25 cellular contexts compared by ENCODE assay signal in genomic region chr6:105714846-105715245, GRCh38.
DNase-seq lines count a peak whose midpoint lies in the region; ATAC-seq, FAIRE-seq and TF ChIP-seq lines count a peak whose summit lies in the region.
"Had no signal": no experiment of that assay in that cellular context is flagged by ENCODE, and none has a peak within 500 bp of the region (broad histone marks: within the 10 kb centered on the region; RNA-seq: fewer than 3 reads in every experiment).

No MANE protein-coding gene starts in this region.

- H3K79me2 ChIP-seq in KMS-11 (ENCODE audit: insufficient read depth, low read depth) = no peaks in the 10 kb centered on the region; the same call in 1 of the 2 replicates

- TF ChIP-seq CTCF in KMS-11 (conservative IDR thresholded peaks at IDR 0.05; ENCODE audit: low read depth, low read length) (no peak), bronchial epithelial cell (IDR thresholded peaks at IDR 0.05; ENCODE audit: insufficient read depth, low read length, severe bottlenecking) (no peak), epithelial cell of esophagus (IDR thresholded peaks at IDR 0.05; ENCODE audit: insufficient read depth, low read depth, low read length, missing control alignments) (no peak), foreskin keratinocyte (conservative IDR thresholded peaks at IDR 0.05) (no peak), ascending aorta (IDR thresholded peaks at IDR 0.05) (no peak)

- no peak for FAIRE-seq in bronchial epithelial cell (lab: Jason Lieb, UNC)
- no peak for FAIRE-seq in HTR-8/SVneo (lab: Jason Lieb, UNC)
- FAIRE-seq: A204.1, GM12878, GM12892 had no signal

- H3K4me3 ChIP-seq in KMS-11 (IDR thresholded peaks at IDR 0.05; ENCODE audit: insufficient read depth, low read depth, low read length) (no peak overlapping the region), bronchial epithelial cell (ENCODE audit: low read depth, low read length) (no peak overlapping the region), epithelial cell of esophagus (ENCODE audit: low read length) (no peak overlapping the region), ascending aorta (no peak overlapping the region)
- H3K4me3 ChIP-seq: BLaER1, GM12878 had no signal

- DNase-seq in bronchial epithelial cell (ENCODE audit: low read depth) (peak; percentile 58), epithelial cell of esophagus (ENCODE audit: low read depth) (peak; percentile 69), foreskin keratinocyte (peak in 1 of 2 donors; percentile 42), HTR-8/SVneo (ENCODE audit: insufficient read length, low spot score) (no peak), ascending aorta (ENCODE audit: low spot score in 2 of 2) (no peak)
- DNase-seq: 8988T; ACHN; BE2C; C1 segment of cervical spinal cord; CD4-positive, alpha-beta memory T cell; CD4-positive, CD25-positive, alpha-beta regulatory T cell; CD8-positive, alpha-beta memory T cell; COR-L47; DMS 273 treated with DMSO at 0.1 percent for 48 hours; DMS153; DMS79; DND-41; EL; GDM1 had no signal

- intact Hi-C loops in ascending aorta (cut with DNase I) = no loop called here

- H4K20me1 ChIP-seq in KMS-11 (ENCODE audit: insufficient read depth) = no peaks in the 10 kb centered on the region
- H4K20me1 ChIP-seq: BLaER1 had no signal

- H3K36me3 ChIP-seq in KMS-11 (ENCODE audit: insufficient read depth) (no peaks in the 10 kb centered on the region), bronchial epithelial cell (ENCODE audit: control insufficient read depth, insufficient read depth, low read length) (no peaks in the 10 kb centered on the region), ascending aorta (no peaks in the 10 kb centered on the region)
- H3K36me3 ChIP-seq: BE2C, BLaER1 had no signal

- H3K4me1 ChIP-seq in KMS-11 (ENCODE audit: low read depth, poor library complexity, severe bottlenecking) (peaks cover 11% of the 10 kb centered on the region), foreskin keratinocyte (peaks cover 10% of the 10 kb centered on the region), ascending aorta (no peaks in the 10 kb centered on the region)
- H3K4me1 ChIP-seq: BE2C, BLaER1 had no signal

- H3K27ac ChIP-seq in KMS-11 (no peak overlapping the region), foreskin keratinocyte (peak overlapping the region; percentile 9), ascending aorta (no peak overlapping the region)
- H3K27ac ChIP-seq: BLaER1 had no signal

- peaks cover 5 to 11% of the 10 kb centered on the region in 2 donors for H3K9me3 ChIP-seq in ascending aorta
- H3K9me3 ChIP-seq: BE2C had no signal

- peak overlapping the region; percentile 88; the same call in 1 of the 2 replicates for H3K4me2 ChIP-seq in KMS-11
- H3K4me2 ChIP-seq: BLaER1 had no signal

- no peak overlapping the region; the same call in 1 of the 2 replicates for H3K9ac ChIP-seq in KMS-11
- H3K9ac ChIP-seq: BLaER1 had no signal

- no peaks in the 10 kb centered on the region for H3K27me3 ChIP-seq in KMS-11 (ENCODE audit: insufficient read depth, low read depth)
- H3K27me3 ChIP-seq in bronchial epithelial cell (ENCODE audit: control insufficient read depth, insufficient read depth, low read length) = no peaks in the 10 kb centered on the region
- no peaks in the 10 kb centered on the region for H3K27me3 ChIP-seq in foreskin keratinocyte
- no peaks in the 10 kb centered on the region for H3K27me3 ChIP-seq in ascending aorta
- H3K27me3 ChIP-seq: BE2C, BLaER1 had no signal

- no peak for ATAC-seq in foreskin keratinocyte
- ATAC-seq in HG03342 (IDR thresholded peaks at IDR 0.05; ENCODE audit: unreplicated experiment) = no peak
- ATAC-seq: GM12878 had no signal

- no peak overlapping the region for H2AFZ ChIP-seq in KMS-11 (ENCODE audit: low read depth)

Comparison
In these comparisons a context has a peak if more than half of its experiments do, and no peak if none do; other contexts are left out.
1. DNase-seq: peak in bronchial epithelial cell (single experiment) and epithelial cell of esophagus (single experiment); none in HTR-8/SVneo (single experiment) and ascending aorta (0 of 2).